In the genomic region with DNA sequence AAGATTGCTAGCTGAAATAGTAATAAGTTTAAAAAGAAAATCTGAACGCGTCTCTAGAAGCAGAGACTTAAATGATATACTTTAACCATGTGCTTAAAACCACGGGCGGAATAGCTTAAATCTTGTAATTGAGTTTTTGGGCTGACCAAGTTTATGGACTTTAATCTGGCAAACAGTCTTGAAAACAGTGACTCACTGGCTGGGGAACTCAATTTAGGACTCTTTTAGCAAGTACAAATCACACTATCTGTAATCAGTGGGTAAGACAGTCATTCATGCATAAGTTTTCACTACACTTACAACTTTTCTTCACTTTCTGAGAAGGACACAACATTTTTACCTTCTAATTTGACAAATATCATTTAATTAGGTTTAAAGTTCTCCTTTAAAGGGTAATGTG, we compare ENCODE assay signal across 8 cellular contexts. TPM values are rescaled to one million over a fixed set of nuclear protein-coding genes. Genes with fewer than 3 reads are reported as not detected.
DNase-seq lines count a peak whose midpoint lies in the region; ATAC-seq and TF ChIP-seq lines count a peak whose summit lies in the region.

No MANE protein-coding gene starts in this region.

- H2BK120ac ChIP-seq in mesenchymal stem cell (ENCODE audit: low read depth, low read length), result no peak overlapping the region

- H3K4me1 Mint-ChIP-seq in stimulated activated naive CD8-positive, alpha-beta T cell treated with anti-CD3 and anti-CD28 coated beads, Interleukin-15, Interleukin-2, amounts not matched to agents 100 ng/mL and 50 ng/mL, for 24 hours (ENCODE audit: low read depth), result peaks cover 17% of the 10 kb centered on the region
- peaks cover 12 to 15% (median 14%) of the 10 kb centered on the region in 3 donors for H3K4me1 Mint-ChIP-seq in T-cell

- POLR2A ChIA-PET in T-cell (lab: Charles Lee), result interaction anchor here in 1 of 2 donors (0.6 kb wide), 1 partner anchor 105 kb away, joined by 4 read pairs; no protein-coding TSS in a partner anchor

- no peak overlapping the region for H3K4me3 ChIP-seq in choroid plexus epithelial cell (ENCODE audit: low read depth, low read length)
- peak overlapping the region in 1 of 2 experiments; percentile 77 for H3K4me3 ChIP-seq in mesenchymal stem cell (ENCODE audit: insufficient read depth in 1 of 2, low read depth in 1 of 2, low read length in 2 of 2)
- H3K4me3 ChIP-seq in aorta (ENCODE audit: low read length in 2 of 2), result no peak overlapping the region

- 60% methylated on average over 4 of the region's 4 CpGs for WGBS in mesenchymal stem cell
- WGBS in aorta, 2 donors, result 4% methylated on average over 4 of the region's 4 CpGs

- H3K79me1 ChIP-seq in mesenchymal stem cell (replicated peaks; ENCODE audit: low read length, poor library complexity, severe bottlenecking), result peaks cover 8% of the 10 kb centered on the region

- no peak overlapping the region for H2BK12ac ChIP-seq in mesenchymal stem cell (ENCODE audit: low read length in 2 of 2)

- H3K27me3 ChIP-seq in mesenchymal stem cell (ENCODE audit: control insufficient read depth in 1 of 2, insufficient read depth in 1 of 2, low read length in 2 of 2) (peaks cover 0 to 7% of the 10 kb centered on the region in 2 experiments), aorta (ENCODE audit: control insufficient read depth in 1 of 2, insufficient read depth in 2 of 2, low read length in 1 of 2) (no peaks in the 10 kb centered on the region)

- no peak overlapping the region for H3K18ac ChIP-seq in mesenchymal stem cell (ENCODE audit: low read depth in 1 of 2, low read length in 2 of 2)

- ATAC-seq in stimulated activated naive CD8-positive, alpha-beta T cell treated with anti-CD3 and anti-CD28 coated beads, Interleukin-15, Interleukin-2, amounts not matched to agents 100 U/mL and 50 U/mL, for 24 hours, result no peak
- ATAC-seq in aorta (ENCODE audit: low FRiP score) (peak; percentile 67), T-cell (replicated peaks in 1 of 4) (no peak), HG02642 (IDR thresholded peaks at IDR 0.05; ENCODE audit: poor library complexity, unreplicated experiment) (no peak)

- peaks cover 8% of the 10 kb centered on the region for H3K9me3 Mint-ChIP-seq in stimulated activated naive CD8-positive, alpha-beta T cell treated with anti-CD3 and anti-CD28 coated beads, Interleukin-15, Interleukin-2, amounts not matched to agents 100 ng/mL and 50 ng/mL, for 24 hours
- peaks cover 0 to 6% (median 3%) of the 10 kb centered on the region in 3 donors for H3K9me3 Mint-ChIP-seq in T-cell

- H3K9me3 ChIP-seq in mesenchymal stem cell (ENCODE audit: control insufficient read depth, low read length) (peaks cover 18% of the 10 kb centered on the region), aorta (ENCODE audit: control insufficient read depth, low read length) (no peaks in the 10 kb centered on the region)

- no peak overlapping the region for H3K27ac Mint-ChIP-seq in stimulated activated naive CD8-positive, alpha-beta T cell treated with anti-CD3 and anti-CD28 coated beads, Interleukin-15, Interleukin-2, amounts not matched to agents 100 ng/mL and 50 ng/mL, for 24 hours
- no peak overlapping the region for H3K27ac Mint-ChIP-seq in T-cell

- H2AK5ac ChIP-seq in mesenchymal stem cell (ENCODE audit: low read length, severe bottlenecking), result no peak overlapping the region

- no peak overlapping the region for H3K4ac ChIP-seq in mesenchymal stem cell (ENCODE audit: low read depth in 1 of 2, low read length in 2 of 2)

- no peak overlapping the region for H4K91ac ChIP-seq in mesenchymal stem cell (ENCODE audit: low read length)

- TF ChIP-seq CTCF in choroid plexus epithelial cell (conservative IDR thresholded peaks at IDR 0.05; ENCODE audit: low read depth, low read length), result no peak

- H2BK15ac ChIP-seq in mesenchymal stem cell (ENCODE audit: low read depth, poor library complexity, severe bottlenecking), result no peak overlapping the region

- no peak for DNase-seq in stimulated activated naive CD8-positive, alpha-beta T cell treated with anti-CD3 and anti-CD28 coated beads, Interleukin-15, Interleukin-2, amounts not matched to agents 100 U/mL and 50 U/mL, for 24 hours
- peak; percentile 37 for DNase-seq in choroid plexus epithelial cell (ENCODE audit: low read depth)
- peak; percentile 46 for DNase-seq in mesenchymal stem cell
- no peak for DNase-seq in aorta
- no peak for DNase-seq in T-cell
- no peak for DNase-seq in SIG-M5 (lab: John Stamatoyannopoulos, UW)

- no peak overlapping the region for H2AFZ ChIP-seq in mesenchymal stem cell (ENCODE audit: low read depth, low read length)

- no peak overlapping the region for H3K14ac ChIP-seq in mesenchymal stem cell (ENCODE audit: low read length in 2 of 2)

- H3K27ac ChIP-seq in mesenchymal stem cell (ENCODE audit: low read length, poor library complexity, severe bottlenecking) (no peak overlapping the region), aorta (ENCODE audit: low read depth in 1 of 2, low read length in 2 of 2) (no peak overlapping the region)

- H3K23ac ChIP-seq in mesenchymal stem cell (ENCODE audit: low read length in 2 of 2), result no peak overlapping the region

- H3K9ac ChIP-seq in mesenchymal stem cell (ENCODE audit: low read length), result peak overlapping the region; percentile 72

- H4K8ac ChIP-seq in mesenchymal stem cell (ENCODE audit: low read length), result no peak overlapping the region

- H3K36me3 Mint-ChIP-seq in stimulated activated naive CD8-positive, alpha-beta T cell treated with anti-CD3 and anti-CD28 coated beads, Interleukin-15, Interleukin-2, amounts not matched to agents 100 ng/mL and 50 ng/mL, for 24 hours (ENCODE audit: low read depth), result peaks cover 28% of the 10 kb centered on the region
- H3K36me3 Mint-ChIP-seq in T-cell, result peaks cover 28% of the 10 kb centered on the region

- H3K36me3 ChIP-seq in mesenchymal stem cell (ENCODE audit: control insufficient read depth in 1 of 2, insufficient read depth in 2 of 2, low read depth in 1 of 2, low read length in 2 of 2) (peaks cover 21 to 27% of the 10 kb centered on the region in 2 experiments), aorta (ENCODE audit: control insufficient read depth in 1 of 2, insufficient read depth in 2 of 2, low read length in 1 of 2) (peaks cover 0 to 5% of the 10 kb centered on the region in 2 donors)

- H3K27me3 Mint-ChIP-seq in stimulated activated naive CD8-positive, alpha-beta T cell treated with anti-CD3 and anti-CD28 coated beads, Interleukin-15, Interleukin-2, amounts not matched to agents 100 ng/mL and 50 ng/mL, for 24 hours, result peaks cover 12% of the 10 kb centered on the region
- peaks cover 3 to 9% of the 10 kb centered on the region in 2 donors for H3K27me3 Mint-ChIP-seq in T-cell

- CTCF ChIA-PET in T-cell (lab: Charles Lee), result no interaction called here

- peaks cover 2% of the 10 kb centered on the region for H3K4me1 ChIP-seq in mesenchymal stem cell (ENCODE audit: control insufficient read depth, insufficient read depth, low read depth, low read length)
- no peaks in the 10 kb centered on the region for H3K4me1 ChIP-seq in aorta (ENCODE audit: control insufficient read depth in 1 of 2, insufficient read depth in 2 of 2, low read length in 2 of 2)

- no peak overlapping the region for H3K4me2 ChIP-seq in mesenchymal stem cell (ENCODE audit: low read length, poor library complexity, severe bottlenecking)

- intact Hi-C loops in aorta (cut with DNase I), result no loop called here

- H2BK5ac ChIP-seq in mesenchymal stem cell (ENCODE audit: low read depth, low read length, poor library complexity, severe bottlenecking), result no peak overlapping the region

- H3K4me3 Mint-ChIP-seq in stimulated activated naive CD8-positive, alpha-beta T cell treated with anti-CD3 and anti-CD28 coated beads, Interleukin-15, Interleukin-2, amounts not matched to agents 100 ng/mL and 50 ng/mL, for 24 hours, result peak overlapping the region; percentile 71
- H3K4me3 Mint-ChIP-seq in T-cell, result peak overlapping the region in 1 of 3 donors; percentile 79

RNA-seq across cellular contexts. Expression of a gene that starts 26.8 kb away (rescaled TPM):
- 6.7 TPM for polyA plus RNA-seq in mesenchymal stem cell (2013, experiment 1 of 2)
- polyA plus RNA-seq in mesenchymal stem cell (2013, experiment 2 of 2), result 6.6 TPM
- 10 to 100 TPM in 1 of 2 donors, 1 to 10 TPM in 1; 7.1 to 12.2 TPM for total RNA-seq in aorta
- 1 to 10 TPM; 2.5 to 5.6 TPM for polyA plus RNA-seq in aorta
- total RNA-seq in T-cell, result 10 to 100 TPM in 3 of 5 donors, 1 to 10 TPM in 2; 5.6 to 11.9 (median 10.6) TPM

RNA-seq across cellular contexts. Expression of a gene that starts 46.6 kb away (rescaled TPM):
- 13.7 TPM for polyA plus RNA-seq in mesenchymal stem cell (2013, experiment 1 of 2)
- polyA plus RNA-seq in mesenchymal stem cell (2013, experiment 2 of 2), result 13.5 TPM
- total RNA-seq in aorta, result 10 to 100 TPM; 12.6 to 13.1 TPM
- polyA plus RNA-seq in aorta, result 10 to 100 TPM in 1 of 2 donors, 1 to 10 TPM in 1; 5.2 to 45.3 TPM
- 10 to 100 TPM; 16.2 to 29.8 (median 18.6) TPM for total RNA-seq in T-cell

Comparison
In these comparisons a context has a peak if more than half of its experiments do, and no peak if none do; other contexts are left out.
1. DNase-seq: peak in choroid plexus epithelial cell (single experiment) and mesenchymal stem cell (single experiment); none in stimulated activated naive CD8-positive, alpha-beta T cell treated with anti-CD3 and anti-CD28 coated beads, Interleukin-15, Interleukin-2, amounts not matched to agents 100 U/mL and 50 U/mL, for 24 hours (single experiment), aorta (0 of 2), T-cell (0 of 34) and SIG-M5 (single experiment).